Comparison of ENCODE assay signal across 9 cellular contexts in genomic region chr14:89823732-89824131, GRCh38.
"Had no signal": no experiment of that assay in that cellular context is flagged by ENCODE, and none has a peak within 500 bp of the region (broad histone marks: within the 10 kb centered on the region; RNA-seq: fewer than 3 reads in every experiment).

No MANE protein-coding gene starts in this region.

- DNase-seq: H9, HCEC 1CT, HFFc6, Karpas-422, KBM-7 had no signal

- H3K4me1 Mint-ChIP-seq: IgD-negative memory B cell had no signal

- H3K9ac ChIP-seq: KMS-11 had no signal

- H3K27ac ChIP-seq: HL-60, KMS-11 had no signal

- H3K27me3 Mint-ChIP-seq: IgD-negative memory B cell had no signal

- ATAC-seq: HepG2 had no signal

- H3K27ac Mint-ChIP-seq: H9, HFFc6 had no signal

- H3K4me2 ChIP-seq: KMS-11 had no signal

- H3K4me3 Mint-ChIP-seq: H9, HFFc6, IgD-negative memory B cell had no signal
